ENCODE assay signal across 31 cellular contexts in the genomic region with DNA sequence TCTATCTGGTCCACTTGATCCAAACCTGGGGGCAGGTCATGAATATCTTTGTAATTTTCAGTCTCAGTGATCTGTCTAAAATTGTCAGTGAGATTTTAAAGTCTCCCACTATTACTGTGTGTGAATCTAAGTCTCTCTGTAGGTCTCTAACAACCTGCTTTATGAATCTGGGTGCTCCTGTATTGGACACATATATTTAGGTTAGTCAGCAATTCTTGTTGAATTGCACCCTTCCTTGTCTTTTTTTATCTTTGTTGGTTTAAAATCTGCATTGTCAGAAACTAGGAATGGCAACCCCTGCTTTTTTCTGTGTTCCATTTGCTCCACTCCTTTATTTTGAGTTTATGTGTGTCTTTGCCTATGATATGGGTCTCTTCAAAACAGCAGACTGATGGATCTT.
"Had no signal": no experiment of that assay in that cellular context is flagged by ENCODE, and none has a peak within 500 bp of the region (broad histone marks: within the 10 kb centered on the region; RNA-seq: fewer than 3 reads in every experiment).

No MANE protein-coding gene starts in this region.

- H3K27ac ChIP-seq: neural progenitor cell, ovary, parathyroid adenoma, psoas muscle, skin epidermis, spleen, suprapubic skin, testis, tibial artery, transverse colon, upper lobe of right lung, uterus had no signal

- H3K79me2 ChIP-seq: parathyroid adenoma had no signal

- H3K27me3 ChIP-seq: neural progenitor cell, ovary, spleen, suprapubic skin, testis, tibial artery, transverse colon, upper lobe of right lung, uterus had no signal

- ATAC-seq: natural killer cell; psoas muscle; right cardiac atrium; sciatic nerve; stimulated activated memory B cell treated with anti-CD40 and anti-IgM and Interleukin-4, amounts not matched to agents 10 μg/mL and 1 μg/mL and 100 μg/mL, for 72 hours; stimulated activated naive CD8-positive, alpha-beta T cell treated with anti-CD3 and anti-CD28 coated beads, Interleukin-15, amount 100 ng/mL, for 72 hours; stimulated activated naive CD8-positive, alpha-beta T cell treated with anti-CD3 and anti-CD28 coated beads, Interleukin-15, Interleukin-2, amounts not matched to agents 100 U/mL and 50 U/mL, for 24 hours; upper lobe of right lung had no signal

- DNase-seq: natural killer cell; occipital lobe; ovary; posterior cingulate gyrus; psoas muscle; right cardiac atrium; spleen; stimulated activated CD4-positive, alpha-beta T cell treated with anti-CD3 and anti-CD28 coated beads, Interleukin-12 subunit alpha, Interleukin-12 subunit beta, amount 100 ng/mL, for 4 hours; stimulated activated CD4-positive, alpha-beta T cell treated with anti-CD3 and anti-CD28 coated beads, Interleukin-1b, Interleukin-23, amount 100 ng/mL, for 48 hours; stimulated activated CD4-positive, alpha-beta T cell treated with anti-CD3 and anti-CD28 coated beads, Interleukin-4, amount 100 ng/mL, for 1 hour; stimulated activated CD4-positive, alpha-beta T cell treated with anti-CD3 and anti-CD28 coated beads, Interleukin-4, amount 100 ng/mL, for 4 hours; stimulated activated CD8-positive, alpha-beta memory T cell treated with anti-CD3 and anti-CD28 coated beads, Interleukin-4, amount 100 ng/mL, for 48 hours; stimulated activated naive CD4-positive, alpha-beta T cell; stimulated activated naive CD8-positive, alpha-beta T cell treated with anti-CD3 and anti-CD28 coated beads, Interleukin-15, amount 100 ng/mL, for 72 hours; stimulated activated naive CD8-positive, alpha-beta T cell treated with anti-CD3 and anti-CD28 coated beads, Interleukin-15, Interleukin-2, amounts not matched to agents 100 U/mL and 50 U/mL, for 24 hours; substantia nigra; testis; tibial artery; transverse colon; upper lobe of right lung; uterus had no signal

- H3K4me2 ChIP-seq: neural progenitor cell, smooth muscle cell had no signal

- H3K9ac ChIP-seq: neural progenitor cell, parathyroid adenoma had no signal

- H3K4me3 Mint-ChIP-seq: natural killer cell; nephron; neural progenitor cell; stimulated activated memory B cell treated with anti-CD40 and anti-IgM and Interleukin-4, amounts not matched to agents 10 μg/mL and 1 μg/mL and 100 μg/mL, for 72 hours; stimulated activated naive CD8-positive, alpha-beta T cell treated with anti-CD3 and anti-CD28 coated beads, Interleukin-15, amount 100 ng/mL, for 72 hours; type B pancreatic cell had no signal

- H3K4me3 ChIP-seq: neural progenitor cell, ovary, psoas muscle, skin epidermis, smooth muscle cell, spleen, suprapubic skin, testis, tibial artery, transverse colon, upper lobe of right lung, uterus had no signal

- H3K36me3 ChIP-seq: neural progenitor cell, ovary, upper lobe of right lung, uterus had no signal

- H2AFZ ChIP-seq: neural progenitor cell, parathyroid adenoma had no signal

- H3K4me1 ChIP-seq: neural progenitor cell, parathyroid adenoma, psoas muscle, spleen, suprapubic skin, testis, tibial artery, upper lobe of right lung, uterus had no signal

- H3K4me1 Mint-ChIP-seq: nephron; neural progenitor cell; stimulated activated memory B cell treated with anti-CD40 and anti-IgM and Interleukin-4, amounts not matched to agents 10 μg/mL and 1 μg/mL and 100 μg/mL, for 72 hours; stimulated activated naive CD8-positive, alpha-beta T cell treated with anti-CD3 and anti-CD28 coated beads, Interleukin-15, amount 100 ng/mL, for 72 hours had no signal

- H3K27me3 Mint-ChIP-seq: progenitor cell of endocrine pancreas; stimulated activated memory B cell treated with anti-CD40 and anti-IgM and Interleukin-4, amounts not matched to agents 10 μg/mL and 1 μg/mL and 100 μg/mL, for 72 hours; stimulated activated naive CD8-positive, alpha-beta T cell treated with anti-CD3 and anti-CD28 coated beads, Interleukin-15, amount 100 ng/mL, for 72 hours; type B pancreatic cell had no signal

- H3K9me3 ChIP-seq: ovary, psoas muscle, testis, tibial artery, transverse colon, upper lobe of right lung, uterus had no signal

- H3K27ac Mint-ChIP-seq: natural killer cell; nephron; neural progenitor cell; progenitor cell of endocrine pancreas; stimulated activated memory B cell treated with anti-CD40 and anti-IgM and Interleukin-4, amounts not matched to agents 10 μg/mL and 1 μg/mL and 100 μg/mL, for 72 hours; stimulated activated naive CD8-positive, alpha-beta T cell treated with anti-CD3 and anti-CD28 coated beads, Interleukin-15, amount 100 ng/mL, for 72 hours; type B pancreatic cell had no signal
